Comparison of ENCODE assay signal across 1 cellular context in the genomic region with DNA sequence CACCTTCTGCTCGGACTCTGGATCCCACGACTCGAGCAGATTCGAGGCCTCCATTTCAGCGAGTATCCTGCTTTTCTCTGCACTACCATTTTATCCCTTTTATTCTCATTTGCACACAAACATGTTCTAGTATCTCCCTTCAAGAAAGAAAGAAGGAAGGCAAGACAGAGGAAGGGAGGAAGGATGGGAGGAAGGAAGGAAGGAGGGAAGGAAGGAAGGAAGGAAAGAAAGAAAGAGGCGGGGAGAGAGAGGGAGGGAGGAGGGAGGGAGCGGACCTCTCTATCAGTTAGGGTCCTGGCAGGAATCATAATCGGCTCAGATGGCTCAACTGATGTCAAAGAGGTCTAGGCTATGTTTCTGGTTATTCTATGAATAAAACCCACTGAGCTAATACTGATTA.
TF ChIP-seq lines count a peak whose summit lies in the region.

No MANE protein-coding gene starts in this region.

TF ChIP-seq in endothelial cell of umbilical vein, 7 proteins besides CTCF, POLR2A, EP300 and RAD21 (continued from another document):
- no peak for TF ChIP-seq GATA2 (IDR thresholded peaks at IDR 0.05; ENCODE audit: insufficient read depth, insufficient read length, low read depth, low read length)
- no peak for TF ChIP-seq EZH2 (IDR thresholded peaks at IDR 0.05; ENCODE audit: borderline replicate concordance, low read depth, low read length, severe bottlenecking)
